Comparison of ENCODE assay signal across 8 cellular contexts in the genomic region with DNA sequence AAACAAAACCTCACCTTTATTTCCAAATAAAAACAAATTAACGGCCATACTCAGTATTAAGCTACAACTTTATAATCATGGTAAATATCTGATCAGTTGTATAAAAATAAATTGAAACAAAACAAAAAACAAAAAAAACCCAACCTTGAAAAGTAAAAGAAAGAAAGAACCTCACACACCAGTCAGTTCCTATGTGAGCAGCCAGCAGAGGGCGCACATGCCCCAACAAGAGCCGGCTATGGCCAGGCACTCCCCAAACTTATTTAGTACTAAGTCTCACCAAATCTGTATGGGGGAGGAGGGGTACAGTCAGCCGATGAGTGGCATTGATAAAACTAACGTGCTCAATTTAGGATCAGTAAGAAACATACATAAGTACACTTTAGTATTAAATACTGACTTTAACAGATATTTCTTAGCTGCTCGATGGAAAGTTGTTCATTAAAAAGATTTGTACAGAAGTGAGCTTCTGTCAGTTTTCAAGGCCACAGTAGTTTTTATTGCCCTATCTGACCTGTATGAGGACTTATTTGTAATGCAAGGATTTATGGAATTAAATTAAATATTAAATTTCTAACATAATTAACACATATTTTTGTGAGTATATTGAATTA.
DNase-seq lines count a peak whose midpoint lies in the region; ATAC-seq and TF ChIP-seq lines count a peak whose summit lies in the region.

No MANE protein-coding gene starts in this region.

- no TSS peak for BruUV-seq in PC-9 (replicated peaks; lab: Mats Ljungman, UMichigan)

- H3K9me3 ChIP-seq in PC-9 (ENCODE audit: insufficient read depth, low read depth) (no peaks in the 10 kb centered on the region), testis (no peaks in the 10 kb centered on the region)

- TF ChIP-seq CTCF in PC-9 (conservative IDR thresholded peaks at IDR 0.05) = peak; percentile 96
- peak; percentile 81 to 88 (median 83) for TF ChIP-seq CTCF in testis (IDR thresholded peaks at IDR 0.05)

- no peaks in the 10 kb centered on the region for H3K79me2 ChIP-seq in PC-9 (ENCODE audit: low read depth)

- no peak overlapping the region for H3K4me3 ChIP-seq in Jurkat, Clone E6-1 (ENCODE audit: low read length)
- H3K4me3 ChIP-seq in PC-9 (no peak overlapping the region), testis (no peak overlapping the region)

- no peaks in the 10 kb centered on the region for H3K4me1 ChIP-seq in PC-9 (replicated peaks; ENCODE audit: insufficient read depth)
- peaks cover 4% of the 10 kb centered on the region for H3K4me1 ChIP-seq in testis

- WGBS in testis, 2 donors = 34 to 42% methylated on average over 6 of the region's 6 CpGs

- no peaks in the 10 kb centered on the region for H3F3A ChIP-seq in PC-9 (ENCODE audit: insufficient read depth, low read depth)

- TF ChIP-seq POLR2A in testis (IDR thresholded peaks at IDR 0.05) = no peak

- H3K36me3 ChIP-seq in PC-9 (ENCODE audit: low read depth) (no peaks in the 10 kb centered on the region), testis (ENCODE audit: low read depth, missing control alignments) (no peaks in the 10 kb centered on the region)

- no peak overlapping the region for H3K4me2 ChIP-seq in PC-9

- no peak overlapping the region for H2AFZ ChIP-seq in PC-9

- POLR2A ChIA-PET in PC-9 (lab: Charles Lee; ENCODE audit: unreplicated experiment) = no interaction called here

- CTCF ChIA-PET in PC-9 (lab: Charles Lee) = no interaction called here

- H4K20me1 ChIP-seq in PC-9 (ENCODE audit: insufficient read depth) = no peaks in the 10 kb centered on the region

- DNase-seq in DMS153 treated with DMSO at 0.1 percent for 48 hours (lab: John Stamatoyannopoulos, UW; ENCODE audit: unreplicated experiment) (peak; percentile 57), PC-9 (peak; percentile 33 to 49), fibroblast of peridontal ligament (ENCODE audit: extremely low read depth) (peak; percentile 89), occipital lobe (lab: John Stamatoyannopoulos, UW) (peak; percentile 78), testis (peak; percentile 96)
- DNase-seq in Jurkat, Clone E6-1 (ENCODE audit: low read depth, low spot score) = peak; percentile 64
- DNase-seq in activated T-cell treated with anti-CD3 and anti-CD28 coated beads, Interleukin-2, amount 50 U/mL, for 48 hours = peak; percentile 78 to 81

- H3K27me3 ChIP-seq in PC-9 (ENCODE audit: insufficient read depth, low read depth) (no peaks in the 10 kb centered on the region), testis (no peaks in the 10 kb centered on the region)

- intact Hi-C loops in PC-9 (cut with micrococcal nuclease; ENCODE audit: unreplicated experiment) = loop anchor here (5.0 kb wide), 1 partner anchor 183 kb away; no protein-coding TSS in a partner anchor
- intact Hi-C loops in testis (cut with DNase I; ENCODE audit: low total_unique reads) = loop anchor here (5.0 kb wide), 1 partner anchor 172 kb away; a partner anchor contains a TSS

- no peaks in the 10 kb centered on the region for H3K9me2 ChIP-seq in PC-9 (ENCODE audit: insufficient read depth)

- H3K27ac ChIP-seq in PC-9 (no peak overlapping the region), testis (no peak overlapping the region)

- ATAC-seq in GM21529 (IDR thresholded peaks at IDR 0.05; ENCODE audit: unreplicated experiment) = peak; percentile 97

Comparison
In these comparisons a context has a peak if more than half of its experiments do, and no peak if none do; other contexts are left out.
1. DNase-seq: peak in every context shown above with its lines; median percentile 96 in testis; 89 in fibroblast of peridontal ligament; 80 in activated T-cell treated with anti-CD3 and anti-CD28 coated beads, Interleukin-2, amount 50 U/mL, for 48 hours; 78 in occipital lobe; 64 in Jurkat, Clone E6-1; 57 in DMS153 treated with DMSO at 0.1 percent for 48 hours; 41 in PC-9.